Comparison of ENCODE assay signal across 14 cellular contexts in genomic region chr9:109935406-109936087, GRCh38.
DNase-seq lines count a peak whose midpoint lies in the region; ATAC-seq, FAIRE-seq and TF ChIP-seq lines count a peak whose summit lies in the region.
"Had no signal": no experiment of that assay in that cellular context is flagged by ENCODE, and none has a peak within 500 bp of the region (broad histone marks: within the 10 kb centered on the region; RNA-seq: fewer than 3 reads in every experiment).

No MANE protein-coding gene starts in this region.

- H3K27ac ChIP-seq in astrocyte (ENCODE audit: low read depth, low read length) (peak overlapping the region; percentile 66), left lung (no peak overlapping the region), GM23248 (no peak overlapping the region)

- H4K20me1 ChIP-seq in astrocyte (ENCODE audit: insufficient read depth, low read length) (no peaks in the 10 kb centered on the region), GM23248 (ENCODE audit: insufficient read depth) (no peaks in the 10 kb centered on the region)

- H3K36me3 ChIP-seq in astrocyte (ENCODE audit: insufficient read depth, low read length) (no peaks in the 10 kb centered on the region), left lung (no peaks in the 10 kb centered on the region), GM23248 (ENCODE audit: low read depth) (no peaks in the 10 kb centered on the region; the same call in 1 of the 2 replicates)

- H3K9ac ChIP-seq in astrocyte (ENCODE audit: low read length), result no peak overlapping the region
- H3K9ac ChIP-seq in GM23248, result no peak overlapping the region

- H3K27me3 ChIP-seq in astrocyte (ENCODE audit: insufficient read depth, low read length) (no peaks in the 10 kb centered on the region), left lung (no peaks in the 10 kb centered on the region), GM23248 (replicated peaks; ENCODE audit: insufficient read depth) (no peaks in the 10 kb centered on the region)

- H3K4me3 ChIP-seq in astrocyte (ENCODE audit: insufficient read depth, low read depth, low read length) (no peak overlapping the region), left lung (no peak overlapping the region), GM23248 (no peak overlapping the region)

- TF ChIP-seq CTCF in GM10266 (IDR thresholded peaks at IDR 0.05; ENCODE audit: control insufficient read depth, insufficient read depth, low read depth, missing control alignments) (no peak), astrocyte (IDR thresholded peaks at IDR 0.05; ENCODE audit: insufficient read depth, low read depth, low read length) (no peak), left lung (IDR thresholded peaks at IDR 0.05) (no peak)

- FAIRE-seq in astrocyte (lab: Jason Lieb, UNC), result peak; percentile 60
- FAIRE-seq: bronchial epithelial cell, kidney had no signal

- intact Hi-C loops in left lung (cut with DNase I), result no loop called here

- H3K79me2 ChIP-seq in astrocyte (ENCODE audit: insufficient read depth, low read length), result no peaks in the 10 kb centered on the region
- no peaks in the 10 kb centered on the region for H3K79me2 ChIP-seq in GM23248 (ENCODE audit: insufficient read depth)

- H3K4me1 ChIP-seq in astrocyte (ENCODE audit: insufficient read depth, low read length), result peaks cover 19% of the 10 kb centered on the region
- H3K4me1 ChIP-seq in left lung, result peaks cover 0 to 5% of the 10 kb centered on the region in 2 donors
- no peaks in the 10 kb centered on the region for H3K4me1 ChIP-seq in GM23248 (ENCODE audit: insufficient read depth)

- in situ Hi-C loops in GM23248 (cut with MboI), result no loop called here

- H3K4me2 ChIP-seq in astrocyte (ENCODE audit: low read length) (peak overlapping the region; percentile 38), GM23248 (ENCODE audit: unreplicated experiment) (no peak overlapping the region)

- no peak overlapping the region for H3K4me3 Mint-ChIP-seq in astrocyte (ENCODE audit: unreplicated experiment)

- H2AFZ ChIP-seq in astrocyte (ENCODE audit: low read depth, low read length) (no peak overlapping the region), GM23248 (no peak overlapping the region)

- no peaks in the 10 kb centered on the region for H3K9me3 Mint-ChIP-seq in astrocyte (ENCODE audit: unreplicated experiment)

- H3K36me3 Mint-ChIP-seq in astrocyte (ENCODE audit: low read depth, unreplicated experiment), result peaks cover 11% of the 10 kb centered on the region

- DNase-seq in GM10266 (ENCODE audit: extremely low spot score) (peak; percentile 31), astrocyte (ENCODE audit: low read depth) (peak; percentile 74), left lung (no peak), NCI-H226 (no peak), GM23248 (no peak)
- DNase-seq: DMS 273 treated with DMSO at 0.1 percent for 48 hours; effector CD8-positive, alpha-beta T cell; kidney; NCI-H2107; retina had no signal

- no peak overlapping the region for H3K27ac Mint-ChIP-seq in astrocyte (ENCODE audit: unreplicated experiment)

- H3K4me1 Mint-ChIP-seq in astrocyte (ENCODE audit: low read depth, unreplicated experiment), result peaks cover 20% of the 10 kb centered on the region

- 63 to 71% methylated on average over 1 of the region's 1 CpG for WGBS in GM23248 (ENCODE audit: low coverage in 1 of 2, low lambda C conversion rate in 2 of 2, missing lambda C conversion rate in 2 of 2), 2 experiments

- no peaks in the 10 kb centered on the region for H3K9me3 ChIP-seq in astrocyte (ENCODE audit: insufficient read depth, low read depth, low read length)
- H3K9me3 ChIP-seq in left lung, result no peaks in the 10 kb centered on the region
- no peaks in the 10 kb centered on the region for H3K9me3 ChIP-seq in GM23248 (ENCODE audit: low read depth)

- no peaks in the 10 kb centered on the region for H3K9me2 ChIP-seq in GM23248 (ENCODE audit: insufficient read depth)

- H3K27me3 Mint-ChIP-seq in astrocyte (ENCODE audit: low read depth, unreplicated experiment), result no peaks in the 10 kb centered on the region

- 0 out of 2 replicates have a peak, but pooled peaks cover 9% of the 10 kb centered on the region for H3F3A ChIP-seq in GM23248 (ENCODE audit: insufficient read depth)

- ATAC-seq in GM19455 (IDR thresholded peaks at IDR 0.05; ENCODE audit: unreplicated experiment) (peak; percentile 57), HG03135 (IDR thresholded peaks at IDR 0.05; ENCODE audit: unreplicated experiment) (peak; percentile 68), HG03095 (IDR thresholded peaks at IDR 0.05; ENCODE audit: unreplicated experiment) (no peak), left lung (no peak)

Comparison
In these comparisons a context has a peak if more than half of its experiments do, and no peak if none do; other contexts are left out.
1. DNase-seq: peak in GM10266 (single experiment) and astrocyte (single experiment); none in left lung (0 of 2), NCI-H226 (single experiment) and GM23248 (single experiment).
2. ATAC-seq: peak in GM19455 (single experiment) and HG03135 (single experiment); none in HG03095 (single experiment) and left lung (single experiment).